In genomic region chr11:48019230-48019584, GRCh38 we compare ENCODE assay signal across 7 cellular contexts. TPM values are rescaled to one million over a fixed set of nuclear protein-coding genes. Genes with fewer than 3 reads are reported as not detected.
DNase-seq lines count a peak whose midpoint lies in the region; TF ChIP-seq lines count a peak whose summit lies in the region.

No MANE protein-coding gene starts in this region.

- TF ChIP-seq CTCF in dorsolateral prefrontal cortex (IDR thresholded peaks at IDR 0.05 in 54 of 56, conservative IDR thresholded peaks at IDR 0.05 in 2 of 56; ENCODE audit: low read depth in 1 of 56, partially characterized antibody in 56 of 56), result no peak
- no peak for TF ChIP-seq CTCF in progenitor cell of endocrine pancreas (IDR thresholded peaks at IDR 0.05; ENCODE audit: unreplicated experiment)
- no peak for TF ChIP-seq CTCF in A673 (conservative IDR thresholded peaks at IDR 0.05; ENCODE audit: low read depth, low read length)

- peaks cover 27% of the 10 kb centered on the region for H3K4me1 Mint-ChIP-seq in progenitor cell of endocrine pancreas (ENCODE audit: low read depth)

- BruUV-seq in A673 (replicated peaks; lab: Mats Ljungman, UMichigan), result no TSS peak

- no peaks in the 10 kb centered on the region for H3K36me3 ChIP-seq in A673 (ENCODE audit: insufficient read depth, low read length, poor library complexity, severe bottlenecking)

- peak overlapping the region; percentile 98 for H3K27ac Mint-ChIP-seq in progenitor cell of endocrine pancreas

- peaks cover 4% of the 10 kb centered on the region for H3K9me3 Mint-ChIP-seq in progenitor cell of endocrine pancreas (ENCODE audit: low read depth)

- intact Hi-C loops in dorsolateral prefrontal cortex (cut with DNase I), result no loop called here
- intact Hi-C loops in A673 (cut with micrococcal nuclease; ENCODE audit: unreplicated experiment), result no loop called here

- POLR2A ChIA-PET in A673 (lab: Charles Lee; ENCODE audit: low non-redundant PET), result interaction anchor here (0.5 kb wide), 1 partner anchor 806 kb away, joined by 4 read pairs; no protein-coding TSS in a partner anchor

- CTCF ChIA-PET in A673 (lab: Charles Lee), result no interaction called here

- peak; percentile 62 for DNase-seq in HT-29 (ENCODE audit: low spot score)
- DNase-seq in NCI-H82 (lab: John Stamatoyannopoulos, UW), result peak; percentile 77
- no peak for DNase-seq in dorsolateral prefrontal cortex
- DNase-seq in progenitor cell of endocrine pancreas (ENCODE audit: low spot score, unreplicated experiment), result no peak
- no peak for DNase-seq in pons (ENCODE audit: low spot score)
- no peak for DNase-seq in putamen (ENCODE audit: low spot score)
- DNase-seq in A673 (ENCODE audit: low spot score), result no peak

- H3K27me3 ChIP-seq in dorsolateral prefrontal cortex (no peaks in the 10 kb centered on the region), A673 (replicated peaks; ENCODE audit: insufficient read depth, low read depth, low read length, poor library complexity) (no peaks in the 10 kb centered on the region)

- peaks cover 1% of the 10 kb centered on the region for H3K36me3 Mint-ChIP-seq in progenitor cell of endocrine pancreas (ENCODE audit: insufficient read depth)

- H3K4me3 ChIP-seq in dorsolateral prefrontal cortex (peak overlapping the region in 7 of 59 donors; percentile 9 to 56 (median 20)), A673 (ENCODE audit: low read depth, low read length, poor library complexity, severe bottlenecking) (no peak overlapping the region)

- H3K4me1 ChIP-seq in A673 (ENCODE audit: insufficient read depth, low read length, poor library complexity, severe bottlenecking), result peaks cover 17% of the 10 kb centered on the region

- no peaks in the 10 kb centered on the region for H3K9me3 ChIP-seq in A673 (ENCODE audit: low read depth, low read length, poor library complexity, severe bottlenecking)

- H3K27me3 Mint-ChIP-seq in progenitor cell of endocrine pancreas, result no peaks in the 10 kb centered on the region

- H3K27ac ChIP-seq in dorsolateral prefrontal cortex (peak overlapping the region in 50 of 59 donors; percentile 7 to 82 (median 58)), A673 (ENCODE audit: low read depth, low read length, poor library complexity, severe bottlenecking) (no peak overlapping the region)

- no peak overlapping the region for H3K4me3 Mint-ChIP-seq in progenitor cell of endocrine pancreas (ENCODE audit: low read depth)

RNA-seq across cellular contexts. Expression of gene PTPRJ, which starts 38.8 kb away (rescaled TPM):
- total RNA-seq in HT-29 (2014; rRNA removed; shearing (Covaris generic)), result 11.6 and 16.3 TPM in 2 replicates
- total RNA-seq in dorsolateral prefrontal cortex (10 to 100 TPM; 28.6 to 58.8 (median 37.2) TPM), progenitor cell of endocrine pancreas (18.9 and 19.1 TPM in 2 replicates), A673 (2021) (11.8 and 12.1 TPM in 2 replicates)

Comparison
In these comparisons a context has a peak if more than half of its experiments do, and no peak if none do; other contexts are left out.
1. DNase-seq: peak in HT-29 (single experiment) and NCI-H82 (single experiment); none in dorsolateral prefrontal cortex (0 of 10), progenitor cell of endocrine pancreas (single experiment), pons (single experiment), putamen (single experiment) and A673 (single experiment).